10 cellular contexts compared by ENCODE assay signal in the genomic region with DNA sequence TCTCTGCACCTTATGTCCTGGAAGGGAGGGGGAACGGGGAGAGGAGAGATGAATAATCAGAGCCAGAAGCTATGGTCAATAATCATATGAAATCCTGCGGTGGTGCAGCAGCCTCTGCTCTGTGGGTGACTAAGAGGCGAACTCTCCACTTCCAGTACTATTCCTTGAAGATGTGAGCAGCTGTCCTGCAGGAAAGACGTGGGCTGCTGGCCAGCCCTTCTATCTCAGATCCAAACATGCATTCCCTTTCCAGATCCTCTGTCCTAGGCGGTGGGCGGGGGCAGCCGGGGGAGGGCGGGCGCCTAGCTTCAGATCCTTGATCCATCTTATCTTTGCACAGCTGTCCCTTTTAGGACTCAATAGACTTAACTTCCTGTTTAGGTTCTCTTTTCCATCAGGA. TPM values are rescaled to one million over a fixed set of nuclear protein-coding genes. Genes with fewer than 3 reads are reported as not detected.
DNase-seq lines count a peak whose midpoint lies in the region; ATAC-seq, FAIRE-seq and TF ChIP-seq lines count a peak whose summit lies in the region.
"Had no signal": no experiment of that assay in that cellular context is flagged by ENCODE, and none has a peak within 500 bp of the region (broad histone marks: within the 10 kb centered on the region; RNA-seq: fewer than 3 reads in every experiment).

No MANE protein-coding gene starts in this region.

- in situ Hi-C loops in astrocyte of the cerebellum (cut with HindIII; ENCODE audit: low sequenced_read_pairs): no loop called here

- no peaks in the 10 kb centered on the region for H3K36me3 ChIP-seq in kidney (ENCODE audit: control insufficient read depth in 1 of 2, insufficient read depth in 2 of 2, low read length in 2 of 2)
- H3K36me3 ChIP-seq in testis (ENCODE audit: low read depth, missing control alignments): no peaks in the 10 kb centered on the region

- H3K27ac ChIP-seq in kidney (ENCODE audit: low read depth in 2 of 2, low read length in 2 of 2) (no peak overlapping the region), testis (peak overlapping the region in 1 of 2 donors; percentile 39)
- H3K27ac ChIP-seq: 22Rv1 had no signal

- intact Hi-C loops in kidney (cut with DNase I): no loop called here
- intact Hi-C loops in testis (cut with DNase I; ENCODE audit: low total_unique reads): no loop called here

- FAIRE-seq in kidney (lab: Jason Lieb, UNC): no peak

- ATAC-seq in activated T-helper 17 cell treated with anti-CD3 and anti-CD28 coated beads, Interleukin-2, amount 50 U/mL, for 72 hours (replicated peaks): no peak

- no peak for TF ChIP-seq POLR2A in testis (IDR thresholded peaks at IDR 0.05)

- DNase-seq in DMS53 (lab: John Stamatoyannopoulos, UW) (peak; percentile 74), DMS53 treated with DMSO at 0.1 percent for 48 hours (lab: John Stamatoyannopoulos, UW; ENCODE audit: unreplicated experiment) (no peak), astrocyte of the cerebellum (ENCODE audit: low read depth) (peak; percentile 54), kidney (peak; percentile 91), testis (peak; percentile 67), SW480 (ENCODE audit: low spot score) (no peak)
- DNase-seq in stimulated activated CD4-positive, alpha-beta T cell treated with anti-CD3 and anti-CD28 coated beads, Interleukin-4, amount 100 ng/mL, for 1 hour: no peak
- DNase-seq: stimulated activated CD4-positive, alpha-beta T cell treated with anti-CD3 and anti-CD28 coated beads, Interleukin-2, amount 100 ng/mL, for 48 hours had no signal

- no peak overlapping the region for H3K9ac ChIP-seq in kidney (ENCODE audit: low read length in 2 of 2)

- 25 to 35% methylated on average over 9 of the region's 9 CpGs for WGBS in testis, 2 donors

- H3K4me3 Mint-ChIP-seq in activated T-helper 17 cell treated with anti-CD3 and anti-CD28 coated beads, Interleukin-2, amount 50 U/mL, for 72 hours: no peak overlapping the region

- TF ChIP-seq CTCF in astrocyte of the cerebellum (IDR thresholded peaks at IDR 0.05; ENCODE audit: low read depth, low read length, missing control alignments) (no peak), kidney (IDR thresholded peaks at IDR 0.05; ENCODE audit: borderline replicate concordance, extremely low read depth, insufficient read depth) (no peak), testis (IDR thresholded peaks at IDR 0.05) (no peak)

- no peaks in the 10 kb centered on the region for H3K27me3 Mint-ChIP-seq in activated T-helper 17 cell treated with anti-CD3 and anti-CD28 coated beads, Interleukin-2, amount 50 U/mL, for 72 hours

- no peaks in the 10 kb centered on the region for H3K9me3 ChIP-seq in kidney (ENCODE audit: control insufficient read depth in 1 of 2, low read length in 2 of 2)
- H3K9me3 ChIP-seq in testis: no peaks in the 10 kb centered on the region

- no peak overlapping the region for H3K27ac Mint-ChIP-seq in activated T-helper 17 cell treated with anti-CD3 and anti-CD28 coated beads, Interleukin-2, amount 50 U/mL, for 72 hours

- no peaks in the 10 kb centered on the region for H3K4me1 Mint-ChIP-seq in activated T-helper 17 cell treated with anti-CD3 and anti-CD28 coated beads, Interleukin-2, amount 50 U/mL, for 72 hours

- H3K4me3 ChIP-seq in astrocyte of the cerebellum (ENCODE audit: low read depth, low read length) (no peak overlapping the region), kidney (ENCODE audit: low read length in 2 of 2) (no peak overlapping the region), testis (no peak overlapping the region)

- no peaks in the 10 kb centered on the region for H3K36me3 Mint-ChIP-seq in activated T-helper 17 cell treated with anti-CD3 and anti-CD28 coated beads, Interleukin-2, amount 50 U/mL, for 72 hours (ENCODE audit: low read depth)

- H3K9me3 Mint-ChIP-seq in activated T-helper 17 cell treated with anti-CD3 and anti-CD28 coated beads, Interleukin-2, amount 50 U/mL, for 72 hours: no peaks in the 10 kb centered on the region

- H3K27me3 ChIP-seq in testis: no peaks in the 10 kb centered on the region

- H3K4me1 ChIP-seq in kidney (ENCODE audit: control insufficient read depth in 1 of 2, insufficient read depth in 1 of 2, low read depth in 1 of 2, low read length in 2 of 2) (peaks cover 0 to 2% of the 10 kb centered on the region in 2 donors), testis (peaks cover 11% of the 10 kb centered on the region)

RNA-seq across cellular contexts. Expression of a gene that starts 34.5 kb away (rescaled TPM):
- total RNA-seq in kidney (1.0 TPM), testis (100 to 1,000 TPM; 183 to 251 TPM)
- polyA plus RNA-seq in kidney (ENCODE audit: insufficient read depth, low read depth, low replicate concordance) (not detected), testis (ENCODE audit: insufficient read depth, low read depth, low replicate concordance) (633 TPM)
- not detected for total RNA-seq in activated T-helper 17 cell treated with anti-CD3 and anti-CD28 coated beads, Interleukin-2, amount 50 U/mL, for 72 hours

Comparison
In these comparisons a context has a peak if more than half of its experiments do, and no peak if none do; other contexts are left out.
1. DNase-seq: peak in DMS53 (single experiment), astrocyte of the cerebellum (single experiment), kidney (single experiment) and testis (single experiment); none in DMS53 treated with DMSO at 0.1 percent for 48 hours (single experiment), SW480 (single experiment) and stimulated activated CD4-positive, alpha-beta T cell treated with anti-CD3 and anti-CD28 coated beads, Interleukin-4, amount 100 ng/mL, for 1 hour (single experiment).
2. RNA of a gene that starts 34.5 kb away (total RNA-seq): 183 to 251 TPM in testis; 1.0 TPM in kidney (single experiment) and not detected in activated T-helper 17 cell treated with anti-CD3 and anti-CD28 coated beads, Interleukin-2, amount 50 U/mL, for 72 hours; every median in the first group is over 10 times any median in the second.